8 cellular contexts compared by ENCODE assay signal in genomic region chr3:127652246-127652995, GRCh38. TPM values are rescaled to one million over a fixed set of nuclear protein-coding genes. Genes with fewer than 3 reads are reported as not detected.
DNase-seq lines count a peak whose midpoint lies in the region; ATAC-seq, FAIRE-seq and TF ChIP-seq lines count a peak whose summit lies in the region.

No MANE protein-coding gene starts in this region.

- DNase-seq in DMS53 (lab: John Stamatoyannopoulos, UW) (peak; percentile 63), HCEC 1CT (peak; percentile 49), OCI-LY7 (ENCODE audit: low spot score) (peak; percentile 49), mammary epithelial cell (no peak), keratinocyte (ENCODE audit: low read depth, low spot score) (no peak)

- dilution Hi-C loops in mammary epithelial cell (cut with HindIII; ENCODE audit: low sequenced_read_pairs), result no loop called here
- dilution Hi-C loops in keratinocyte (cut with MboI; ENCODE audit: extremely low pct_ligation_motif_present, low sequenced_read_pairs), result no loop called here

- H2AFZ ChIP-seq in OCI-LY7 (ENCODE audit: low read length), result no peak overlapping the region
- no peak overlapping the region for H2AFZ ChIP-seq in mammary epithelial cell (ENCODE audit: low read depth, low read length)
- no peak overlapping the region for H2AFZ ChIP-seq in keratinocyte (ENCODE audit: control insufficient read depth, low read length)

- no peaks in the 10 kb centered on the region for H3K9me3 ChIP-seq in OCI-LY7 (ENCODE audit: low read length)
- no peaks in the 10 kb centered on the region for H3K9me3 ChIP-seq in mammary epithelial cell (replicated peaks; ENCODE audit: insufficient read depth, low read length)
- no peaks in the 10 kb centered on the region for H3K9me3 ChIP-seq in keratinocyte (ENCODE audit: control insufficient read depth, low read depth, low read length)

- CTCF ChIA-PET in OCI-LY7 (lab: Charles Lee; ENCODE audit: unreplicated experiment) (no interaction called here), mammary epithelial cell (lab: Charles Lee; ENCODE audit: low non-redundant PET) (no interaction called here)

- no peaks in the 10 kb centered on the region for H3K36me3 ChIP-seq in OCI-LY7 (ENCODE audit: insufficient read depth, low read length)
- H3K36me3 ChIP-seq in mammary epithelial cell (ENCODE audit: insufficient read depth, low read length), result no peaks in the 10 kb centered on the region
- no peaks in the 10 kb centered on the region for H3K36me3 ChIP-seq in keratinocyte (ENCODE audit: control insufficient read depth in 2 of 2, extremely low read depth in 1 of 2, insufficient read depth in 2 of 2, low read length in 2 of 2)

- H3K79me2 ChIP-seq in OCI-LY7 (ENCODE audit: insufficient read depth, low read depth, low read length), result no peaks in the 10 kb centered on the region
- no peaks in the 10 kb centered on the region for H3K79me2 ChIP-seq in mammary epithelial cell (ENCODE audit: insufficient read depth, low read length)
- no peaks in the 10 kb centered on the region for H3K79me2 ChIP-seq in keratinocyte (ENCODE audit: control insufficient read depth, insufficient read depth, low read length)

- in situ Hi-C loops in mammary epithelial cell (cut with MboI; ENCODE audit: low sequenced_read_pairs in 2 of 2), result no loop called here

- H3K4me2 ChIP-seq in OCI-LY7 (ENCODE audit: low read length) (no peak overlapping the region), mammary epithelial cell (ENCODE audit: insufficient read depth, low read depth, low read length) (no peak overlapping the region), keratinocyte (ENCODE audit: control insufficient read depth, extremely low read depth, insufficient read depth, low read depth, low read length) (no peak overlapping the region)

- H3K27me3 Mint-ChIP-seq in stimulated activated memory B cell treated with anti-CD40 and anti-IgM and Interleukin-4, amounts not matched to agents 10 μg/mL and 1 μg/mL and 100 μg/mL, for 72 hours, result no peaks in the 10 kb centered on the region

- H3K9me3 Mint-ChIP-seq in stimulated activated memory B cell treated with anti-CD40 and anti-IgM and Interleukin-4, amounts not matched to agents 10 μg/mL and 1 μg/mL and 100 μg/mL, for 72 hours, result no peaks in the 10 kb centered on the region

- POLR2A ChIA-PET in OCI-LY7 (lab: Charles Lee), result interaction anchor here (0.6 kb wide), 1 partner anchor 188 kb away, joined by 3 read pairs; no protein-coding TSS in a partner anchor

- no peaks in the 10 kb centered on the region for H3K27me3 ChIP-seq in mammary epithelial cell (ENCODE audit: insufficient read depth, low read length)
- no peaks in the 10 kb centered on the region for H3K27me3 ChIP-seq in keratinocyte (ENCODE audit: control insufficient read depth, extremely low read depth, insufficient read depth, low read length)

- H3K9ac ChIP-seq in mammary epithelial cell (ENCODE audit: insufficient read depth, low read length), result no peak overlapping the region
- H3K9ac ChIP-seq in keratinocyte (ENCODE audit: control insufficient read depth, extremely low read depth, insufficient read depth, low read length), result no peak overlapping the region

- peak; percentile 34 for FAIRE-seq in keratinocyte (lab: Jason Lieb, UNC)

- BruUV-seq in OCI-LY7 (replicated peaks; lab: Mats Ljungman, UMichigan) (no TSS peak), mammary epithelial cell (replicated peaks; lab: Mats Ljungman, UMichigan) (no TSS peak)

- TF ChIP-seq CTCF in OCI-LY7 (conservative IDR thresholded peaks at IDR 0.05; ENCODE audit: low read length) (peak; percentile 83), mammary epithelial cell (conservative IDR thresholded peaks at IDR 0.05 in 1 of 2, IDR thresholded peaks at IDR 0.05 in 1 of 2; ENCODE audit: extremely low read depth in 1 of 2, insufficient read depth in 1 of 2, low read depth in 1 of 2, low read length in 2 of 2) (peak; percentile 69 to 91), keratinocyte (optimal IDR thresholded peaks at IDR 0.05 in 1 of 3, IDR thresholded peaks at IDR 0.05 in 1 of 3, conservative IDR thresholded peaks at IDR 0.05 in 1 of 3; ENCODE audit: extremely low read depth in 1 of 3, insufficient read depth in 2 of 3, low read length in 3 of 3) (peak; percentile 76 to 90 (median 85))

- no peaks in the 10 kb centered on the region for H3K9me2 ChIP-seq in OCI-LY7 (ENCODE audit: insufficient read depth, low read length)

- no peaks in the 10 kb centered on the region for H3K36me3 Mint-ChIP-seq in stimulated activated memory B cell treated with anti-CD40 and anti-IgM and Interleukin-4, amounts not matched to agents 10 μg/mL and 1 μg/mL and 100 μg/mL, for 72 hours

- H3K27ac Mint-ChIP-seq in stimulated activated memory B cell treated with anti-CD40 and anti-IgM and Interleukin-4, amounts not matched to agents 10 μg/mL and 1 μg/mL and 100 μg/mL, for 72 hours, result peak overlapping the region; percentile 55

- H3K4me1 Mint-ChIP-seq in stimulated activated memory B cell treated with anti-CD40 and anti-IgM and Interleukin-4, amounts not matched to agents 10 μg/mL and 1 μg/mL and 100 μg/mL, for 72 hours, result peaks cover 6% of the 10 kb centered on the region

- 58% methylated on average over 11 of the region's 13 CpGs for WGBS in mammary epithelial cell (ENCODE audit: low coverage, missing lambda C conversion rate)

- H4K20me1 ChIP-seq in OCI-LY7 (ENCODE audit: insufficient read depth, low read length), result no peaks in the 10 kb centered on the region
- H4K20me1 ChIP-seq in mammary epithelial cell (ENCODE audit: insufficient read depth, low read length), result no peaks in the 10 kb centered on the region
- H4K20me1 ChIP-seq in keratinocyte (ENCODE audit: control insufficient read depth, extremely low read depth, insufficient read depth, low read length), result no peaks in the 10 kb centered on the region

- ATAC-seq in stimulated activated memory B cell treated with anti-CD40 and anti-IgM and Interleukin-4, amounts not matched to agents 10 μg/mL and 1 μg/mL and 100 μg/mL, for 72 hours, result peak; percentile 48
- ATAC-seq in HG02981 (IDR thresholded peaks at IDR 0.05; ENCODE audit: unreplicated experiment), result no peak
- no peak for ATAC-seq in GM19467 (IDR thresholded peaks at IDR 0.05; ENCODE audit: unreplicated experiment)

- H3K9me1 ChIP-seq in keratinocyte (ENCODE audit: control insufficient read depth, extremely low read depth, insufficient read depth, low read length), result no peaks in the 10 kb centered on the region

- intact Hi-C loops in OCI-LY7 (cut with micrococcal nuclease; ENCODE audit: unreplicated experiment), result loop anchor here (1.0 to 2.0 kb wide), 3 partner anchors 180 to 319 kb away; no protein-coding TSS in a partner anchor
- intact Hi-C loops in mammary epithelial cell (cut with micrococcal nuclease), result loop anchor here (1.0 to 5.0 kb wide), 9 partner anchors 38 to 480 kb away; partner anchors contain the start of gene TPRA1

- H3K27ac ChIP-seq in OCI-LY7 (ENCODE audit: low read depth, low read length, poor library complexity, severe bottlenecking) (no peak overlapping the region), mammary epithelial cell (ENCODE audit: insufficient read depth, low read depth, low read length) (no peak overlapping the region), keratinocyte (ENCODE audit: control insufficient read depth, insufficient read depth, low read length) (no peak overlapping the region)

- no peak overlapping the region for H3K4me3 Mint-ChIP-seq in stimulated activated memory B cell treated with anti-CD40 and anti-IgM and Interleukin-4, amounts not matched to agents 10 μg/mL and 1 μg/mL and 100 μg/mL, for 72 hours

- no peak overlapping the region for H3K4me3 ChIP-seq in OCI-LY7 (ENCODE audit: low read depth, low read length, poor library complexity, severe bottlenecking)
- no peak overlapping the region for H3K4me3 ChIP-seq in mammary epithelial cell (replicated peaks in 1 of 3; ENCODE audit: insufficient read depth in 1 of 3, low read depth in 2 of 3, low read length in 3 of 3)
- H3K4me3 ChIP-seq in keratinocyte (ENCODE audit: control insufficient read depth in 2 of 3, extremely low read depth in 1 of 3, insufficient read depth in 2 of 3, low read depth in 1 of 3, low read length in 3 of 3), result no peak overlapping the region

- H3K4me1 ChIP-seq in OCI-LY7 (ENCODE audit: insufficient read depth, low read length, poor library complexity, severe bottlenecking) (no peaks in the 10 kb centered on the region), mammary epithelial cell (ENCODE audit: insufficient read depth, low read length) (no peaks in the 10 kb centered on the region), keratinocyte (ENCODE audit: control insufficient read depth, extremely low read depth, insufficient read depth, low read length) (peaks cover 4% of the 10 kb centered on the region)

RNA-seq across cellular contexts. Expression of gene ABTB1, which starts 20.3 kb away (rescaled TPM):
- 4.4 and 9.1 TPM in 2 replicates for total RNA-seq in OCI-LY7 (2014; rRNA removed; shearing (Covaris generic))
- 14.0 and 14.5 TPM in 2 replicates for total RNA-seq in OCI-LY7 (2022)
- 10 to 100 TPM in 1 of 2 donors, 1 to 10 TPM in 1; 4.3 to 14.7 TPM for total RNA-seq in mammary epithelial cell
- 13.3 TPM for polyA plus RNA-seq in mammary epithelial cell
- polyA minus RNA-seq in mammary epithelial cell, result 5.9 TPM
- 11.6 to 15.2 TPM (median 13.7 TPM) in 3 replicates for polyA plus RNA-seq in keratinocyte
- 7.0 TPM for polyA plus RNA-seq in keratinocyte (2011; ENCODE audit: low read depth)
- 5.4 and 12.1 TPM in 2 replicates for polyA plus RNA-seq in keratinocyte (2011; cell fraction: cytosol; rRNA removed)
- 34.4 and 39.2 TPM in 2 replicates for polyA plus RNA-seq in keratinocyte (2011; cell fraction: nucleus; rRNA removed)
- 11.3 and 11.7 TPM in 2 replicates for polyA plus RNA-seq in keratinocyte (2012; ENCODE audit: low replicate concordance)
- 12.9 to 26.2 TPM (median 19.6 TPM) in 3 replicates for polyA minus RNA-seq in keratinocyte
- 18.6 TPM for polyA minus RNA-seq in keratinocyte (2011; cell fraction: cytosol; rRNA and poly(A)+ RNA removed)
- 8.8 and 11.6 TPM in 2 replicates for polyA minus RNA-seq in keratinocyte (2011; cell fraction: nucleus; rRNA and poly(A)+ RNA removed)

RNA-seq across cellular contexts. Expression of gene PODXL2, which starts 23.4 kb away (rescaled TPM):
- total RNA-seq in OCI-LY7 (2014; rRNA removed; shearing (Covaris generic)), result 29.4 and 37.7 TPM in 2 replicates
- total RNA-seq in OCI-LY7 (2022) (15.2 and 16.1 TPM in 2 replicates), mammary epithelial cell (1 to 10 TPM; 1.5 to 4.3 TPM)
- polyA plus RNA-seq in mammary epithelial cell (0.11 TPM), keratinocyte (1.3 to 2.4 TPM (median 1.6 TPM) in 3 replicates)
- polyA minus RNA-seq in mammary epithelial cell (not detected), keratinocyte (1.5 to 2.1 TPM in 2 of 3 replicates, not detected in the other)
- polyA plus RNA-seq in keratinocyte (2011; ENCODE audit: low read depth), result 1.6 TPM
- 1.2 and 1.9 TPM in 2 replicates for polyA plus RNA-seq in keratinocyte (2011; cell fraction: cytosol; rRNA removed)
- polyA plus RNA-seq in keratinocyte (2011; cell fraction: nucleus; rRNA removed), result 2.9 and 3.7 TPM in 2 replicates
- 1.2 and 1.5 TPM in 2 replicates for polyA plus RNA-seq in keratinocyte (2012; ENCODE audit: low replicate concordance)
- 3.3 TPM for polyA minus RNA-seq in keratinocyte (2011; cell fraction: cytosol; rRNA and poly(A)+ RNA removed)
- polyA minus RNA-seq in keratinocyte (2011; cell fraction: nucleus; rRNA and poly(A)+ RNA removed), result 2.4 and 2.9 TPM in 2 replicates

RNA-seq across cellular contexts. Expression of gene MCM2, which starts 54.2 kb away (rescaled TPM):
- 207 and 237 TPM in 2 replicates for total RNA-seq in OCI-LY7 (2014; rRNA removed; shearing (Covaris generic))
- total RNA-seq in OCI-LY7 (2022) (218 and 234 TPM in 2 replicates), mammary epithelial cell (10 to 100 TPM; 17.0 to 46.9 TPM)
- polyA plus RNA-seq in mammary epithelial cell (66.3 TPM), keratinocyte (9.4 to 24.0 TPM (median 18.3 TPM) in 3 replicates)
- polyA minus RNA-seq in mammary epithelial cell (107 TPM), keratinocyte (16.0 to 49.9 TPM (median 34.8 TPM) in 3 replicates)
- 0.90 TPM for polyA plus RNA-seq in keratinocyte (2011; ENCODE audit: low read depth)
- polyA plus RNA-seq in keratinocyte (2011; cell fraction: cytosol; rRNA removed), result 8.0 and 9.9 TPM in 2 replicates
- polyA plus RNA-seq in keratinocyte (2011; cell fraction: nucleus; rRNA removed), result 13.3 and 14.7 TPM in 2 replicates
- 1.0 and 20.8 TPM in 2 replicates for polyA plus RNA-seq in keratinocyte (2012; ENCODE audit: low replicate concordance)
- polyA minus RNA-seq in keratinocyte (2011; cell fraction: cytosol; rRNA and poly(A)+ RNA removed), result 22.4 TPM
- 10.8 and 10.9 TPM in 2 replicates for polyA minus RNA-seq in keratinocyte (2011; cell fraction: nucleus; rRNA and poly(A)+ RNA removed)

Comparison
In these comparisons a context has a peak if more than half of its experiments do, and no peak if none do; other contexts are left out.
1. DNase-seq: peak in DMS53 (single experiment), HCEC 1CT (single experiment) and OCI-LY7 (single experiment); none in mammary epithelial cell (single experiment) and keratinocyte (single experiment).
2. RNA of gene MCM2, which starts 54.2 kb away (total RNA-seq): 207 to 237 TPM in OCI-LY7; 17.0 to 46.9 TPM in mammary epithelial cell; every median in the first group is over 4 times any median in the second.
3. Peak in every context shown above with its lines, with median percentiles within 50 percentile points of each other: CTCF ChIP-seq.